Comparison of ENCODE assay signal across 8 cellular contexts in genomic region chr20:46689082-46689753, GRCh38. TPM values are rescaled to one million over a fixed set of nuclear protein-coding genes. Genes with fewer than 3 reads are reported as not detected.
A peak's percentile ranks its signal among the peaks of the same experiment; 100 is the strongest.
DNase-seq lines count a peak whose midpoint lies in the region; ATAC-seq and TF ChIP-seq lines count a peak whose summit lies in the region.

Gene TP53RK, minus strand, starts transcription at chr20:46689444. Its CDS starts 30 bp downstream, at chr20:46689414.

- no peak for TF ChIP-seq CTCF in GM13976 (IDR thresholded peaks at IDR 0.05; ENCODE audit: borderline replicate concordance, control extremely low read depth, extremely low read depth, insufficient read depth, missing control alignments)
- peak; percentile 66 for TF ChIP-seq CTCF in left ventricle myocardium inferior (IDR thresholded peaks at IDR 0.05; ENCODE audit: borderline replicate concordance)
- TF ChIP-seq CTCF in prostate gland (IDR thresholded peaks at IDR 0.05): peak in 2 of 4 experiments; percentile 64 to 65

- no peaks in the 10 kb centered on the region for H3K27me3 Mint-ChIP-seq in T-helper 1 cell treated with Interleukin-12 subunit alpha and Interleukin-12 subunit beta and Interleukin-4 antibody, amounts not matched to agents 30 μg/mL and 1 μg/mL, for 36 hours (ENCODE audit: low read depth)

- ATAC-seq in HG02884 (IDR thresholded peaks at IDR 0.05; ENCODE audit: unreplicated experiment): peak; percentile 91

- no peaks in the 10 kb centered on the region for H3K9me3 Mint-ChIP-seq in T-helper 1 cell treated with Interleukin-12 subunit alpha and Interleukin-12 subunit beta and Interleukin-4 antibody, amounts not matched to agents 30 μg/mL and 1 μg/mL, for 36 hours

- peak within 1 kb of the TSS; percentile 96 for H3K27ac ChIP-seq in left ventricle myocardium inferior (replicated peaks)
- peak within 1 kb of the TSS; percentile 96 to 97 for H3K27ac ChIP-seq in prostate gland
- peak within 1 kb of the TSS; percentile 92 for H3K27ac ChIP-seq in urinary bladder (ENCODE audit: low read depth)

- in situ Hi-C loops in GM13976 (cut with MboI; ENCODE audit: low sequenced_read_pairs, unreplicated experiment): loop anchor here (25.0 kb wide), 1 partner anchor 552 kb away; no protein-coding TSS in a partner anchor

- intact Hi-C loops in left ventricle myocardium inferior (cut with micrococcal nuclease): loop anchor here (10.0 kb wide), 1 partner anchor 164 kb away; no protein-coding TSS in a partner anchor
- intact Hi-C loops in prostate gland (cut with DNase I): loop anchor here (10.0 kb wide), 1 partner anchor 334 kb away; no protein-coding TSS in a partner anchor

- peak; percentile 89 for TF ChIP-seq POLR2A in prostate gland (IDR thresholded peaks at IDR 0.05)

- H3K36me3 Mint-ChIP-seq in T-helper 1 cell treated with Interleukin-12 subunit alpha and Interleukin-12 subunit beta and Interleukin-4 antibody, amounts not matched to agents 30 μg/mL and 1 μg/mL, for 36 hours (ENCODE audit: low read depth): peaks cover 17% of the 10 kb centered on the region

- H3K36me3 ChIP-seq in left ventricle myocardium inferior (peaks cover 9% of the 10 kb centered on the region), prostate gland (no peaks in the 10 kb centered on the region), urinary bladder (ENCODE audit: insufficient read depth) (no peaks in the 10 kb centered on the region)

- peaks cover 39% of the 10 kb centered on the region for H3K4me1 Mint-ChIP-seq in T-helper 1 cell treated with Interleukin-12 subunit alpha and Interleukin-12 subunit beta and Interleukin-4 antibody, amounts not matched to agents 30 μg/mL and 1 μg/mL, for 36 hours (ENCODE audit: low read depth)

- peak within 1 kb of the TSS; percentile 84 for H3K27ac Mint-ChIP-seq in T-helper 1 cell treated with Interleukin-12 subunit alpha and Interleukin-12 subunit beta and Interleukin-4 antibody, amounts not matched to agents 30 μg/mL and 1 μg/mL, for 36 hours

- H3K27me3 ChIP-seq in left ventricle myocardium inferior (ENCODE audit: low read depth) (no peaks in the 10 kb centered on the region), prostate gland (replicated peaks; ENCODE audit: insufficient read depth) (no peaks in the 10 kb centered on the region)

- under 1% methylated on average over 60 of the region's 71 CpGs for WGBS in prostate gland
- WGBS in urinary bladder: under 1% methylated on average over 71 of the region's 71 CpGs

- DNase-seq in GM13976 (ENCODE audit: low spot score) (peak; percentile 98), NCI-H1694 (lab: John Stamatoyannopoulos, UW) (peak; percentile 32), amygdala (lab: John Stamatoyannopoulos, UW) (peak; percentile 43 to 98 (median 93)), left ventricle myocardium inferior (peak; percentile 99), prostate gland (ENCODE audit: low spot score) (peak; percentile 100)

- H3K4me1 ChIP-seq in left ventricle myocardium inferior (peaks cover 42% of the 10 kb centered on the region), prostate gland (replicated peaks) (no peaks in the 10 kb centered on the region), urinary bladder (ENCODE audit: insufficient read depth) (peaks cover 4% of the 10 kb centered on the region)

- H3K9me3 ChIP-seq in left ventricle myocardium inferior (replicated peaks) (no peaks in the 10 kb centered on the region), prostate gland (no peaks in the 10 kb centered on the region)

- H3K4me3 Mint-ChIP-seq in T-helper 1 cell treated with Interleukin-12 subunit alpha and Interleukin-12 subunit beta and Interleukin-4 antibody, amounts not matched to agents 30 μg/mL and 1 μg/mL, for 36 hours: peak within 1 kb of the TSS; percentile 88

- H3K4me3 ChIP-seq in left ventricle myocardium inferior: peak within 1 kb of the TSS; percentile 91
- H3K4me3 ChIP-seq in prostate gland: peak within 1 kb of the TSS; percentile 85 to 93
- peak within 1 kb of the TSS; percentile 67 for H3K4me3 ChIP-seq in urinary bladder (ENCODE audit: low read depth, low read length)

RNA-seq across cellular contexts. Expression of gene TP53RK, which starts in this region (rescaled TPM):
- total RNA-seq in left ventricle myocardium inferior (6.0 TPM), prostate gland (10 to 100 TPM; 23.2 to 29.6 TPM), urinary bladder (21.5 TPM)
- 11.8 TPM for polyA plus RNA-seq in urinary bladder

Comparison
In these comparisons a context has a peak if more than half of its experiments do, and no peak if none do; other contexts are left out.
1. Peak in every context shown above with its lines: DNase-seq, ATAC-seq, H3K4me3 ChIP-seq and H3K27ac ChIP-seq.
2. DNase-seq: peak in every context shown above with its lines; median percentile 100 in prostate gland; 99 in left ventricle myocardium inferior; 98 in GM13976; 93 in amygdala; 32 in NCI-H1694.